ENCODE assay signal across 19 cellular contexts in the genomic region with DNA sequence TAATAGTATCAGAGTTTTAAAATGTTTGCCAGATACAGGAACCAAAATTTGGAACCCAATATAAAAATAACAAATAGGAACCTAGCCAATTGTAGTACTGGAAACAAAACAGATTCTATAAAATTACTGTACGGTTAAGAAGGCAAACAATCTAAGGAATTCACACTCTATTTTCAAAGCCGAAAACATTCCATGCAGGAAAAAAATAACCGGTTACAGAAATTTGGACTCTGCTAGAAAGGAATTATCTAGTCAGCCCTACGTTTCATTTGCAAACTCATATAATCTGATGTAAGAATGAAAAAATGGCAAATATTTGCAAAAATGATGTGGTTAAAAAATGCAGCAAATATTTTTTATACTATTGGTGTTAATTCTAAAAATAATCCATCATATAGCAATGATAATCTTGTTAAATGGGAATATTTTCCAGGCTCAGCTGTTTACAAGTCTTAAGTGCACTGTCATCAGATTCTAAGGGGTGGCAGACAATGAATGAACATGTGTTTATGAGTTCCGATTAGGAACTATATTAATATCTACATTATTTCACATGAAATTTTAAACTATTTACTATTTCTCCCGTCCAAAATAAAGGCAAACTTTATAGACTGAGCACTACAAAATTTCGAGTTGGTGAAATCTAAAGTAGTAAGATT.
"Had no signal": no experiment of that assay in that cellular context is flagged by ENCODE, and none has a peak within 500 bp of the region (broad histone marks: within the 10 kb centered on the region; RNA-seq: fewer than 3 reads in every experiment).

No MANE protein-coding gene starts in this region.

- DNase-seq: activated B cell treated with CpG ODN at 0.5 μM for 24 hours; activated CD4-positive, alpha-beta T cell treated with anti-CD3 and anti-CD28 coated beads, Interleukin-2, amount 10 ng/mL, durations not matched to agents 7 days and 5 days; activated CD8-positive, alpha-beta memory T cell treated with anti-CD3 and anti-CD28 coated beads for 24 hours; activated naive CD4-positive, alpha-beta T cell treated with anti-CD3 and anti-CD28 coated beads, Interleukin-2, amount 10 ng/mL, durations not matched to agents 7 days and 5 days; adrenal gland; central memory CD4-positive, alpha-beta T cell; effector memory CD8-positive, alpha-beta T cell; erythroblast; foreskin melanocyte; head of caudate nucleus; nucleus accumbens; stimulated activated CD4-positive, alpha-beta T cell treated with anti-CD3 and anti-CD28 coated beads, Interleukin-15, amount 100 ng/mL, for 24 hours; stimulated activated CD4-positive, alpha-beta T cell treated with anti-CD3 and anti-CD28 coated beads, Interleukin-4, amount 100 ng/mL, for 24 hours; T-helper 17 cell; thyroid gland; uterus had no signal

- H3K4me3 Mint-ChIP-seq: activated B cell treated with CpG ODN at 0.5 μM for 24 hours; activated CD4-positive, alpha-beta T cell treated with anti-CD3 and anti-CD28 coated beads, Interleukin-2, amount 10 ng/mL, durations not matched to agents 7 days and 5 days; activated naive CD4-positive, alpha-beta T cell treated with anti-CD3 and anti-CD28 coated beads, Interleukin-2, amount 10 ng/mL, durations not matched to agents 7 days and 5 days; activated T-helper 17 cell treated with anti-CD3 and anti-CD28 coated beads, Interleukin-2, amount 50 U/mL, for 72 hours; dendritic cell treated with granulocyte-macrophage colony-stimulating factor and Interleukin-4, amounts not matched to agents 40 ng/mL and 50 ng/mL, for 4 days; effector memory CD8-positive, alpha-beta T cell; natural killer cell treated with Interleukin-12 subunit alpha and Interleukin-12 subunit beta and Interleukin-15 and Interleukin-18, amount 100 ng/mL, for 72 hours; T-helper 17 cell had no signal

- H3K4me1 Mint-ChIP-seq: activated B cell treated with CpG ODN at 0.5 μM for 24 hours; activated CD4-positive, alpha-beta T cell treated with anti-CD3 and anti-CD28 coated beads, Interleukin-2, amount 10 ng/mL, durations not matched to agents 7 days and 5 days; activated naive CD4-positive, alpha-beta T cell treated with anti-CD3 and anti-CD28 coated beads, Interleukin-2, amount 10 ng/mL, durations not matched to agents 7 days and 5 days; activated T-helper 17 cell treated with anti-CD3 and anti-CD28 coated beads, Interleukin-2, amount 50 U/mL, for 72 hours had no signal

- H3K4me3 ChIP-seq: adrenal gland, thyroid gland, uterus had no signal

- H3K9me3 Mint-ChIP-seq: activated B cell treated with CpG ODN at 0.5 μM for 24 hours; activated CD4-positive, alpha-beta T cell treated with anti-CD3 and anti-CD28 coated beads, Interleukin-2, amount 10 ng/mL, durations not matched to agents 7 days and 5 days; dendritic cell treated with granulocyte-macrophage colony-stimulating factor and Interleukin-4, amounts not matched to agents 40 ng/mL and 50 ng/mL, for 4 days; effector memory CD8-positive, alpha-beta T cell; natural killer cell treated with Interleukin-12 subunit alpha and Interleukin-12 subunit beta and Interleukin-15 and Interleukin-18, amount 100 ng/mL, for 72 hours had no signal

- H3K9me3 ChIP-seq: adrenal gland, thyroid gland, uterus had no signal

- H3K27ac Mint-ChIP-seq: activated B cell treated with CpG ODN at 0.5 μM for 24 hours; activated CD4-positive, alpha-beta T cell treated with anti-CD3 and anti-CD28 coated beads, Interleukin-2, amount 10 ng/mL, durations not matched to agents 7 days and 5 days; activated naive CD4-positive, alpha-beta T cell treated with anti-CD3 and anti-CD28 coated beads, Interleukin-2, amount 10 ng/mL, durations not matched to agents 7 days and 5 days; activated T-helper 17 cell treated with anti-CD3 and anti-CD28 coated beads, Interleukin-2, amount 50 U/mL, for 72 hours; dendritic cell treated with granulocyte-macrophage colony-stimulating factor and Interleukin-4, amounts not matched to agents 40 ng/mL and 50 ng/mL, for 4 days; effector memory CD8-positive, alpha-beta T cell; natural killer cell treated with Interleukin-12 subunit alpha and Interleukin-12 subunit beta and Interleukin-15 and Interleukin-18, amount 100 ng/mL, for 72 hours; T-helper 17 cell had no signal

- ATAC-seq: activated T-helper 17 cell treated with anti-CD3 and anti-CD28 coated beads, Interleukin-2, amount 50 U/mL, for 72 hours; effector memory CD8-positive, alpha-beta T cell; natural killer cell treated with Interleukin-12 subunit alpha and Interleukin-12 subunit beta and Interleukin-15 and Interleukin-18, amount 100 ng/mL, for 72 hours; T-helper 17 cell had no signal

- H3K4me1 ChIP-seq: thyroid gland, uterus had no signal

- H3K27me3 ChIP-seq: adrenal gland, thyroid gland, uterus had no signal

- H3K27ac ChIP-seq: adrenal gland, thyroid gland, uterus had no signal

- H3K36me3 ChIP-seq: uterus had no signal

- H3K27me3 Mint-ChIP-seq: activated B cell treated with CpG ODN at 0.5 μM for 24 hours; activated CD4-positive, alpha-beta T cell treated with anti-CD3 and anti-CD28 coated beads, Interleukin-2, amount 10 ng/mL, durations not matched to agents 7 days and 5 days; activated T-helper 17 cell treated with anti-CD3 and anti-CD28 coated beads, Interleukin-2, amount 50 U/mL, for 72 hours; dendritic cell treated with granulocyte-macrophage colony-stimulating factor and Interleukin-4, amounts not matched to agents 40 ng/mL and 50 ng/mL, for 4 days had no signal
